In the genomic region with DNA sequence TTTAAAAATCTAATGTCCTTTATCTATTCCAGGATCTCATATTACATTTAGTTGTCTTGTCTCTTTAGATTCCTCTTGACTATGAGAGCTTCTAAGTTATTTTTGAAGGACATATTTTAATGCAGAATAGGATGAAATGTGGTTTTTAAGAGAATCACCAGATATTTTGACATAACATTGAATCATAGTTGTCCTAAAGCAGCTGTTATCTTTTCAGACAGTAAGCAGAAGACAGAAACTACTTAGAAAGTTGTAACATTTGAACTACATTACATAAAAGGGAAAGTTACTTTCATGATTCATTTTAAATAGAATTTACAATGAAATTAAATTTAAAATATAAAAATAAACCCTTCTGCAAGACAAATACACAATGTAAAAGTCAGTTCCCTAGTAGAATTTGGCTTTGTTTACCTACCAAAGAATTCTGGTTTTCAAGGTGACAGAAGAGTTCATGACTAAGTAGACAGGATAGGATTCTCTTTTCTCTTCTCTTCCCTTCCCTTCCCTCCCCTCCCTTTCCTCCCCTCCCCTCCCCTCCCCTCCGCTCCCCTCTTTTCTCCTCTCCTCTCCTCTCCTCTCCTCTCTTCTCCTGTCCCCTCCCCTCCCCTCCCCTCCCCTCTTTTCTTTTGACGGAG, we compare ENCODE assay signal across 15 cellular contexts.
A peak's percentile ranks its signal among the peaks of the same experiment; 100 is the strongest.
DNase-seq lines count a peak whose midpoint lies in the region; ATAC-seq and TF ChIP-seq lines count a peak whose summit lies in the region.
"Had no signal": no experiment of that assay in that cellular context is flagged by ENCODE, and none has a peak within 500 bp of the region (broad histone marks: within the 10 kb centered on the region; RNA-seq: fewer than 3 reads in every experiment).

No MANE protein-coding gene starts in this region.

- H3K36me3 ChIP-seq in osteoblast (ENCODE audit: insufficient read depth, low read length), result no peaks in the 10 kb centered on the region
- H3K36me3 ChIP-seq: BE2C had no signal

- H3K79me2 ChIP-seq in osteoblast (ENCODE audit: insufficient read depth, low read length), result no peaks in the 10 kb centered on the region

- no peaks in the 10 kb centered on the region for H3K9me3 ChIP-seq in osteoblast (ENCODE audit: low read depth, low read length)
- H3K9me3 ChIP-seq: A549, BE2C had no signal

- H3K4me1 ChIP-seq in osteoblast (ENCODE audit: insufficient read depth, low read length), result peaks cover 11% of the 10 kb centered on the region
- H3K4me1 ChIP-seq: A549 had no signal

- H4K20me1 ChIP-seq in osteoblast (ENCODE audit: insufficient read depth, low read length), result no peaks in the 10 kb centered on the region

- no peak overlapping the region for H3K4me3 ChIP-seq in fibroblast of villous mesenchyme (ENCODE audit: low read depth, low read length)
- H3K4me3 ChIP-seq in osteoblast (ENCODE audit: insufficient read depth, low read length), result no peak overlapping the region
- H3K4me3 ChIP-seq: A549, GM23338 had no signal

- no peak overlapping the region for H2AFZ ChIP-seq in osteoblast (ENCODE audit: low read length)
- H2AFZ ChIP-seq: GM23338 had no signal

- H3K4me2 ChIP-seq in osteoblast (ENCODE audit: insufficient read depth, low read length), result no peak overlapping the region
- H3K4me2 ChIP-seq: A549, GM23338 had no signal

- no peaks in the 10 kb centered on the region for H3K27me3 ChIP-seq in osteoblast (ENCODE audit: insufficient read depth, low read length)
- H3K27me3 ChIP-seq: BE2C had no signal

- no peak for TF ChIP-seq CTCF in fibroblast of villous mesenchyme (IDR thresholded peaks at IDR 0.05; ENCODE audit: insufficient read depth, low read depth, low read length)
- no peak for TF ChIP-seq CTCF in osteoblast (IDR thresholded peaks at IDR 0.05; ENCODE audit: extremely low read depth, low read depth, low read length)

- ATAC-seq in GM18868 (IDR thresholded peaks at IDR 0.05; ENCODE audit: unreplicated experiment), result no peak
- ATAC-seq: A549, GM23338 had no signal

- H3K27ac ChIP-seq in osteoblast (ENCODE audit: low read depth, low read length), result no peak overlapping the region
- H3K27ac ChIP-seq: A549 had no signal

- peak; percentile 10 for DNase-seq in EH (ENCODE audit: low read depth)
- peak; percentile 76 for DNase-seq in amniotic epithelial cell (ENCODE audit: low read depth)
- peak; percentile 13 for DNase-seq in fibroblast of villous mesenchyme (ENCODE audit: low read depth)
- DNase-seq in osteoblast (ENCODE audit: insufficient read length, low spot score, missing footprints), result peak; percentile 26
- no peak for DNase-seq in NCI-H446 (lab: John Stamatoyannopoulos, UW)
- no peak for DNase-seq in hippocampal formation (lab: John Stamatoyannopoulos, UW)
- DNase-seq: BE2C; CD4-positive, alpha-beta memory T cell; DMS153; DND-41; GF-D8; H7 had no signal

Comparison
In these comparisons a context has a peak if more than half of its experiments do, and no peak if none do; other contexts are left out.
1. DNase-seq: peak in EH (single experiment), amniotic epithelial cell (single experiment), fibroblast of villous mesenchyme (single experiment) and osteoblast (single experiment); none in NCI-H446 (0 of 2) and hippocampal formation (0 of 2).